In genomic region chr5:170267431-170268152, GRCh38 we compare ENCODE assay signal across 8 cellular contexts. TPM values are rescaled to one million over a fixed set of nuclear protein-coding genes. Genes with fewer than 3 reads are reported as not detected.
DNase-seq lines count a peak whose midpoint lies in the region; ATAC-seq and TF ChIP-seq lines count a peak whose summit lies in the region.

No MANE protein-coding gene starts in this region.

- CTCF ChIA-PET in SK-N-SH (lab: Yijun Ruan, JAX), result interaction anchor here (0.6 to 5.4 kb wide), 31 partner anchors 9 to 1926 kb away, joined by 3 to 70 read pairs (median 4); no protein-coding TSS in a partner anchor

- H3K4me2 ChIP-seq in DOHH2 (ENCODE audit: low read length) (no peak overlapping the region), SK-N-SH (peak overlapping the region; percentile 48)

- POLR2A ChIA-PET in SK-N-SH (lab: Yijun Ruan, JAX), result no interaction called here

- ATAC-seq in GM21723 (IDR thresholded peaks at IDR 0.05; ENCODE audit: unreplicated experiment) (peak; percentile 86), GM18520 (IDR thresholded peaks at IDR 0.05; ENCODE audit: unreplicated experiment) (no peak)
- ATAC-seq in activated naive CD4-positive, alpha-beta T cell treated with anti-CD3 and anti-CD28 coated beads, Interleukin-2, amount 50 U/mL, for 72 hours, result peak; percentile 27 to 51

- H3K9me3 ChIP-seq in DOHH2 (ENCODE audit: control insufficient read depth, insufficient read depth, low read length) (no peaks in the 10 kb centered on the region), SK-N-SH (no peaks in the 10 kb centered on the region), cardiac muscle cell (ENCODE audit: low read depth) (no peaks in the 10 kb centered on the region)

- no peaks in the 10 kb centered on the region for H3F3A ChIP-seq in DOHH2 (ENCODE audit: control insufficient read depth, insufficient read depth)
- no peaks in the 10 kb centered on the region for H3F3A ChIP-seq in SK-N-SH (replicated peaks; ENCODE audit: insufficient read depth)

- 23% methylated on average over 16 of the region's 16 CpGs for WGBS in SK-N-SH (ENCODE audit: low lambda C conversion rate)

- H3K36me3 ChIP-seq in DOHH2 (ENCODE audit: control insufficient read depth, low read length) (no peaks in the 10 kb centered on the region), SK-N-SH (replicated peaks in 1 of 2; ENCODE audit: control insufficient read depth in 1 of 2, insufficient read depth in 2 of 2, low read length in 1 of 2) (no peaks in the 10 kb centered on the region), cardiac muscle cell (no peaks in the 10 kb centered on the region)

- TF ChIP-seq RAD21 in SK-N-SH (IDR thresholded peaks at IDR 0.05; ENCODE audit: low read length), result peak; percentile 76

- DNase-seq in Kasumi-1 (lab: John Stamatoyannopoulos, UW), result peak; percentile 84 to 86
- peak; percentile 84 for DNase-seq in SK-N-SH
- DNase-seq in activated naive CD4-positive, alpha-beta T cell treated with anti-CD3 and anti-CD28 coated beads, Interleukin-2, amount 50 U/mL, for 72 hours (ENCODE audit: low spot score in 2 of 2), result peak; percentile 67 to 82
- peak; percentile 74 to 86 for DNase-seq in cardiac muscle cell (ENCODE audit: low read depth in 1 of 2, low spot score in 1 of 2)
- peak; percentile 56 for DNase-seq in renal cortical epithelial cell (ENCODE audit: low read depth)

- H4K20me1 ChIP-seq in DOHH2 (ENCODE audit: control insufficient read depth, insufficient read depth, low read depth, low read length) (no peaks in the 10 kb centered on the region), SK-N-SH (ENCODE audit: insufficient read depth) (no peaks in the 10 kb centered on the region)

- TF ChIP-seq CTCF in DOHH2 (IDR thresholded peaks at IDR 0.05; ENCODE audit: low read depth, low read length, poor library complexity, severe bottlenecking) (peak; percentile 79), SK-N-SH (IDR thresholded peaks at IDR 0.05) (peak; percentile 85), cardiac muscle cell (IDR thresholded peaks at IDR 0.05; ENCODE audit: low read depth, low read length) (peak; percentile 87)

- no peaks in the 10 kb centered on the region for H3K9me3 Mint-ChIP-seq in activated naive CD4-positive, alpha-beta T cell treated with anti-CD3 and anti-CD28 coated beads, Interleukin-2, amount 50 U/mL, for 72 hours

- H3K36me3 Mint-ChIP-seq in activated naive CD4-positive, alpha-beta T cell treated with anti-CD3 and anti-CD28 coated beads, Interleukin-2, amount 50 U/mL, for 72 hours, result peaks cover 41 to 82% of the 10 kb centered on the region in 2 donors

- no peak overlapping the region for H3K9ac ChIP-seq in SK-N-SH

- H3K4me3 ChIP-seq in DOHH2 (ENCODE audit: low read length) (no peak overlapping the region), SK-N-SH (ENCODE audit: low read depth in 2 of 2, low read length in 1 of 2) (peak overlapping the region in 1 of 2 experiments; percentile 53; a peak in 2 of 4 replicates), cardiac muscle cell (no peak overlapping the region)

- H3K27me3 ChIP-seq in DOHH2 (ENCODE audit: control insufficient read depth, low read length) (peaks cover 28% of the 10 kb centered on the region), SK-N-SH (ENCODE audit: insufficient read depth) (peaks cover 3% of the 10 kb centered on the region; the same call in 1 of the 2 replicates), cardiac muscle cell (peaks cover 11% of the 10 kb centered on the region)

- H3K79me2 ChIP-seq in DOHH2 (ENCODE audit: control insufficient read depth, low read length) (no peaks in the 10 kb centered on the region), SK-N-SH (ENCODE audit: insufficient read depth) (no peaks in the 10 kb centered on the region)

- peak overlapping the region; percentile 86 for H3K27ac Mint-ChIP-seq in activated naive CD4-positive, alpha-beta T cell treated with anti-CD3 and anti-CD28 coated beads, Interleukin-2, amount 50 U/mL, for 72 hours

- H3K27ac ChIP-seq in DOHH2 (ENCODE audit: low read depth, low read length) (no peak overlapping the region), SK-N-SH (ENCODE audit: low read depth in 2 of 2, low read length in 1 of 2) (no peak overlapping the region), cardiac muscle cell (no peak overlapping the region)

- H2AFZ ChIP-seq in SK-N-SH (ENCODE audit: low read depth), result no peak overlapping the region

- no peak for TF ChIP-seq EP300 in SK-N-SH (IDR thresholded peaks at IDR 0.05; ENCODE audit: borderline replicate concordance in 1 of 2, low read depth in 1 of 2, low read length in 1 of 2)

- H3K9me2 ChIP-seq in DOHH2 (replicated peaks; ENCODE audit: control insufficient read depth, low read length) (no peaks in the 10 kb centered on the region), SK-N-SH (no peaks in the 10 kb centered on the region)

- no peaks in the 10 kb centered on the region for H3K4me1 ChIP-seq in DOHH2 (ENCODE audit: control insufficient read depth, low read length)
- peaks cover 0 to 10% of the 10 kb centered on the region in 2 experiments; a peak in 1 of 4 replicates for H3K4me1 ChIP-seq in SK-N-SH (ENCODE audit: control insufficient read depth in 1 of 2, insufficient read depth in 2 of 2, low read depth in 1 of 2, low read length in 1 of 2)
- H3K4me1 ChIP-seq in cardiac muscle cell (ENCODE audit: low read depth), result peaks cover 10% of the 10 kb centered on the region

TF ChIP-seq in SK-N-SH, 30 proteins besides CTCF, POLR2A, EP300 and RAD21:
- TF ChIP-seq SMC3 (IDR thresholded peaks at IDR 0.05; ENCODE audit: low read depth, low read length) (peak; percentile 73), NRF1 (IDR thresholded peaks at IDR 0.05; ENCODE audit: low read depth, low read length) (no peak)
TF ChIP-seq in SK-N-SH: peak in this region for 1.

RNA-seq across cellular contexts. Expression of gene LCP2, which starts 30.0 kb away (rescaled TPM):
- polyA plus RNA-seq in SK-N-SH (2012; rRNA removed), result not detected in 2 replicates
- polyA plus RNA-seq in SK-N-SH (2012; cell fraction: cytosol; rRNA removed), result not detected in 2 replicates
- not detected in 2 replicates for polyA plus RNA-seq in SK-N-SH (2012; cell fraction: nucleus; rRNA removed)
- total RNA-seq in activated naive CD4-positive, alpha-beta T cell treated with anti-CD3 and anti-CD28 coated beads, Interleukin-2, amount 50 U/mL, for 72 hours, result 100 to 1,000 TPM; 173 to 194 TPM
- not detected in 2 replicates for total RNA-seq in cardiac muscle cell
- polyA plus RNA-seq in cardiac muscle cell, result not detected in 2 replicates
- total RNA-seq in renal cortical epithelial cell, result not detected in 2 replicates

RNA-seq across cellular contexts. Expression of gene C5orf58, which starts 34.8 kb away (rescaled TPM):
- polyA plus RNA-seq in SK-N-SH (2012; rRNA removed), result not detected in 2 replicates
- not detected in 2 replicates for polyA plus RNA-seq in SK-N-SH (2012; cell fraction: cytosol; rRNA removed)
- polyA plus RNA-seq in SK-N-SH (2012; cell fraction: nucleus; rRNA removed), result not detected in 2 replicates
- total RNA-seq in activated naive CD4-positive, alpha-beta T cell treated with anti-CD3 and anti-CD28 coated beads, Interleukin-2, amount 50 U/mL, for 72 hours, result not detected
- total RNA-seq in cardiac muscle cell, result not detected in 2 replicates
- not detected in 2 replicates for polyA plus RNA-seq in cardiac muscle cell
- not detected in 2 replicates for total RNA-seq in renal cortical epithelial cell

Comparison
In these comparisons a context has a peak if more than half of its experiments do, and no peak if none do; other contexts are left out.
1. RNA of gene LCP2, which starts 30.0 kb away (total RNA-seq): 173 to 194 TPM in activated naive CD4-positive, alpha-beta T cell treated with anti-CD3 and anti-CD28 coated beads, Interleukin-2, amount 50 U/mL, for 72 hours; not detected in cardiac muscle cell and not detected in renal cortical epithelial cell; every median in the first group is over 100 times any median in the second.
2. Peak in every context shown above with its lines, with median percentiles within 50 percentile points of each other: CTCF ChIP-seq and DNase-seq.